Comparison of ENCODE assay signal across 14 cellular contexts in the genomic region with DNA sequence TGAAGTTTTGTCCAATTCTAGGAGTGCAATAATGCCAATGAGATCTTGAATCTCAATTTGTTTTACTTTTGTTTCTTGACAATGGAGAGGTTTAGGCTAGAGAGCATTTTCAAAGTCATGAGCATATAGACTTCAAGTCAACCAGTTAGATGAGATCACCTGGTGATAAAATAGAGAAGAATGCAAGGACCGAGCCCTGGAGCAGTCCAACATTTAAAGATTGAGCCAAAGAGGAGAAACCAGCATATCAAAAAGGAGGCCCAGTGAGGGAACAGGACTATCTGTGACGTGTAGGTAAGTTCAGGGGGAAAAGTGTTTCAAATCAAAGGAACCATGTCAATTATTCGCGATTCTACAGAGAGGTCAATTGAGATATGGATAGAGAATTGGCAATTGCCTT. TPM values are rescaled to one million over a fixed set of nuclear protein-coding genes. Genes with fewer than 3 reads are reported as not detected.
A peak's percentile ranks its signal among the peaks of the same experiment; 100 is the strongest.
DNase-seq lines count a peak whose midpoint lies in the region; ATAC-seq and TF ChIP-seq lines count a peak whose summit lies in the region.
"Had no signal": no experiment of that assay in that cellular context is flagged by ENCODE, and none has a peak within 500 bp of the region (broad histone marks: within the 10 kb centered on the region; RNA-seq: fewer than 3 reads in every experiment).

No MANE protein-coding gene starts in this region.

- H3K27me3 ChIP-seq in CD8-positive, alpha-beta memory T cell (ENCODE audit: insufficient read depth, low read length, poor library complexity, severe bottlenecking) = no peaks in the 10 kb centered on the region
- H3K27me3 ChIP-seq in GM23338 (ENCODE audit: insufficient read depth) (0 out of 2 replicates have a peak, but pooled peaks cover 7% of the 10 kb centered on the region), lower lobe of right lung (ENCODE audit: low read depth) (no peaks in the 10 kb centered on the region)

- H3K4me1 Mint-ChIP-seq in CD8-positive, alpha-beta memory T cell = peaks cover 25 to 35% (median 28%) of the 10 kb centered on the region in 3 donors
- H3K4me1 Mint-ChIP-seq in GM23338 (peaks cover 38% of the 10 kb centered on the region), nephron (peaks cover 21% of the 10 kb centered on the region)
- H3K4me1 Mint-ChIP-seq in activated T-helper 1 cell treated with anti-CD3 and anti-CD28 coated beads, Interleukin-12 subunit alpha, Interleukin-12 subunit beta, Interleukin-2, Interleukin-4 antibody, amounts not matched to agents 30 ng/mL and 10 ng/mL and 1 ng/mL, durations not matched to agents 14 hours and 24 hours and 36 hours (ENCODE audit: low read depth) = peaks cover 39% of the 10 kb centered on the region

- H3K4me3 ChIP-seq in CD8-positive, alpha-beta memory T cell (ENCODE audit: low read length) = no peak overlapping the region
- H3K4me3 ChIP-seq in GM23338 (no peak overlapping the region), lower lobe of right lung (no peak overlapping the region)

- H3K36me3 ChIP-seq in CD8-positive, alpha-beta memory T cell (ENCODE audit: insufficient read depth, low read length) = no peaks in the 10 kb centered on the region
- no peaks in the 10 kb centered on the region for H3K36me3 ChIP-seq in GM23338 (ENCODE audit: insufficient read depth)
- no peaks in the 10 kb centered on the region for H3K36me3 ChIP-seq in lower lobe of right lung
- H3K36me3 ChIP-seq: WERI-Rb-1 had no signal

- intact Hi-C loops in activated T-helper 1 cell treated with anti-CD3 and anti-CD28 coated beads, Interleukin-12 subunit alpha, Interleukin-12 subunit beta, Interleukin-2, Interleukin-4 antibody, amounts not matched to agents 30 ng/mL and 10 ng/mL and 1 ng/mL, durations not matched to agents 14 hours and 24 hours and 36 hours (cut with micrococcal nuclease) = loop anchor here (5.0 to 10.0 kb wide), 7 partner anchors 105 to 1362 kb away; a partner anchor contains a TSS
- intact Hi-C loops in lower lobe of right lung (cut with DNase I) = loop anchor here (10.0 kb wide), 1 partner anchor 198 kb away; no protein-coding TSS in a partner anchor

- no peaks in the 10 kb centered on the region for H3F3A ChIP-seq in GM23338 (replicated peaks; ENCODE audit: low read depth)

- H3K4me2 ChIP-seq in GM23338 = peak overlapping the region; percentile 83; the same call in 1 of the 2 replicates

- no peaks in the 10 kb centered on the region for H3K9me2 ChIP-seq in GM23338 (ENCODE audit: insufficient read depth)

- TF ChIP-seq CTCF in GM23338 (conservative IDR thresholded peaks at IDR 0.05; ENCODE audit: low read depth in 2 of 2) (no peak), nephron (IDR thresholded peaks at IDR 0.05; ENCODE audit: unreplicated experiment in 3 of 3) (no peak), lower lobe of right lung (IDR thresholded peaks at IDR 0.05) (no peak)

- H4K20me1 ChIP-seq in GM23338 (replicated peaks; ENCODE audit: insufficient read depth) = peaks cover 15% of the 10 kb centered on the region

- POLR2A ChIA-PET in CD8-positive, alpha-beta memory T cell (lab: Charles Lee) = no interaction called here

- peaks cover 2 to 12% of the 10 kb centered on the region in 2 donors for H3K27me3 Mint-ChIP-seq in CD8-positive, alpha-beta memory T cell
- H3K27me3 Mint-ChIP-seq in GM23338 (ENCODE audit: insufficient read depth, low read depth, poor library complexity) (peaks cover 11% of the 10 kb centered on the region), nephron (ENCODE audit: low read depth) (peaks cover 1% of the 10 kb centered on the region)
- H3K27me3 Mint-ChIP-seq in activated T-helper 1 cell treated with anti-CD3 and anti-CD28 coated beads, Interleukin-12 subunit alpha, Interleukin-12 subunit beta, Interleukin-2, Interleukin-4 antibody, amounts not matched to agents 30 ng/mL and 10 ng/mL and 1 ng/mL, durations not matched to agents 14 hours and 24 hours and 36 hours (ENCODE audit: insufficient read depth) = peaks cover 10% of the 10 kb centered on the region

- no peak overlapping the region for H2AFZ ChIP-seq in GM23338

- ATAC-seq in GM23338 = no peak
- ATAC-seq in lower lobe of right lung = no peak

- peaks cover 25% of the 10 kb centered on the region for H3K4me1 ChIP-seq in CD8-positive, alpha-beta memory T cell (ENCODE audit: insufficient read depth, low read length)
- H3K4me1 ChIP-seq in GM23338 (ENCODE audit: insufficient read depth) = peaks cover 40% of the 10 kb centered on the region
- H3K4me1 ChIP-seq in lower lobe of right lung = peaks cover 25% of the 10 kb centered on the region

- peaks cover 0 to 9% (median 0%) of the 10 kb centered on the region in 3 donors for H3K36me3 Mint-ChIP-seq in CD8-positive, alpha-beta memory T cell
- H3K36me3 Mint-ChIP-seq in GM23338 (ENCODE audit: low read depth) (no peaks in the 10 kb centered on the region), nephron (ENCODE audit: low read depth) (no peaks in the 10 kb centered on the region)
- H3K36me3 Mint-ChIP-seq in activated T-helper 1 cell treated with anti-CD3 and anti-CD28 coated beads, Interleukin-12 subunit alpha, Interleukin-12 subunit beta, Interleukin-2, Interleukin-4 antibody, amounts not matched to agents 30 ng/mL and 10 ng/mL and 1 ng/mL, durations not matched to agents 14 hours and 24 hours and 36 hours (ENCODE audit: low read depth) = peaks cover 5% of the 10 kb centered on the region

- CTCF ChIA-PET in CD8-positive, alpha-beta memory T cell (lab: Charles Lee) = no interaction called here

- H3K27ac ChIP-seq in CD8-positive, alpha-beta memory T cell (ENCODE audit: low read depth, low read length) = no peak overlapping the region
- H3K27ac ChIP-seq in GM23338 (ENCODE audit: low read depth) (no peak overlapping the region), lower lobe of right lung (no peak overlapping the region)
- H3K27ac ChIP-seq: WERI-Rb-1 had no signal

- no peaks in the 10 kb centered on the region for H3K9me3 ChIP-seq in CD8-positive, alpha-beta memory T cell (ENCODE audit: low read length)
- no peaks in the 10 kb centered on the region for H3K9me3 ChIP-seq in lower lobe of right lung

- DNase-seq in CD8-positive, alpha-beta memory T cell = no peak
- DNase-seq in GM23338 (ENCODE audit: low spot score) (no peak), COR-L47 (lab: John Stamatoyannopoulos, UW) (no peak), hippocampal formation (lab: John Stamatoyannopoulos, UW) (no peak), lower lobe of right lung (no peak)
- DNase-seq in activated T-helper 1 cell treated with anti-CD3 and anti-CD28 coated beads, Interleukin-12 subunit alpha, Interleukin-12 subunit beta, Interleukin-2, Interleukin-4 antibody, amounts not matched to agents 30 ng/mL and 10 ng/mL and 1 ng/mL, durations not matched to agents 14 hours and 24 hours and 36 hours (ENCODE audit: low spot score) = no peak
- DNase-seq: activated CD4-positive, alpha-beta memory T cell treated with anti-CD3 and anti-CD28 coated beads, Interleukin-2, amount 10 ng/mL, durations not matched to agents 7 days and 5 days; activated T-cell treated with anti-CD3 and anti-CD28 coated beads, Interleukin-2, amount 50 U/mL, for 48 hours; caudate nucleus; NCI-H2227 treated with DMSO at 0.1 percent for 48 hours; stimulated activated CD4-positive, alpha-beta T cell treated with anti-CD3 and anti-CD28 coated beads, Interleukin-2, amount 100 ng/mL, for 24 hours; SW 1271; WERI-Rb-1 had no signal

- H3K27ac Mint-ChIP-seq in CD8-positive, alpha-beta memory T cell = no peak overlapping the region
- no peak overlapping the region for H3K27ac Mint-ChIP-seq in GM23338
- H3K27ac Mint-ChIP-seq in activated T-helper 1 cell treated with anti-CD3 and anti-CD28 coated beads, Interleukin-12 subunit alpha, Interleukin-12 subunit beta, Interleukin-2, Interleukin-4 antibody, amounts not matched to agents 30 ng/mL and 10 ng/mL and 1 ng/mL, durations not matched to agents 14 hours and 24 hours and 36 hours = no peak overlapping the region
- no peak overlapping the region for H3K27ac Mint-ChIP-seq in nephron
- H3K27ac Mint-ChIP-seq: activated CD4-positive, alpha-beta memory T cell treated with anti-CD3 and anti-CD28 coated beads, Interleukin-2, amount 10 ng/mL, durations not matched to agents 7 days and 5 days had no signal

- H3K9me3 Mint-ChIP-seq in CD8-positive, alpha-beta memory T cell = no peaks in the 10 kb centered on the region
- no peaks in the 10 kb centered on the region for H3K9me3 Mint-ChIP-seq in GM23338
- H3K9me3 Mint-ChIP-seq in activated T-helper 1 cell treated with anti-CD3 and anti-CD28 coated beads, Interleukin-12 subunit alpha, Interleukin-12 subunit beta, Interleukin-2, Interleukin-4 antibody, amounts not matched to agents 30 ng/mL and 10 ng/mL and 1 ng/mL, durations not matched to agents 14 hours and 24 hours and 36 hours = no peaks in the 10 kb centered on the region
- no peaks in the 10 kb centered on the region for H3K9me3 Mint-ChIP-seq in nephron

- H3K79me2 ChIP-seq in GM23338 (replicated peaks; ENCODE audit: insufficient read depth) = peaks cover 26% of the 10 kb centered on the region

- peak overlapping the region in 6 of 7 donors; percentile 4 to 72 (median 26) for H3K4me3 Mint-ChIP-seq in CD8-positive, alpha-beta memory T cell
- H3K4me3 Mint-ChIP-seq in GM23338 (no peak overlapping the region), nephron (peak overlapping the region; percentile 40 to 71 (median 68))
- H3K4me3 Mint-ChIP-seq in activated T-helper 1 cell treated with anti-CD3 and anti-CD28 coated beads, Interleukin-12 subunit alpha, Interleukin-12 subunit beta, Interleukin-2, Interleukin-4 antibody, amounts not matched to agents 30 ng/mL and 10 ng/mL and 1 ng/mL, durations not matched to agents 14 hours and 24 hours and 36 hours = peak overlapping the region; percentile 41
- H3K4me3 Mint-ChIP-seq: activated CD4-positive, alpha-beta memory T cell treated with anti-CD3 and anti-CD28 coated beads, Interleukin-2, amount 10 ng/mL, durations not matched to agents 7 days and 5 days had no signal

TF ChIP-seq in GM23338, 12 proteins besides CTCF, POLR2A, EP300 and RAD21 (continues in another document):
- TF ChIP-seq EZH2phosphoT487 (IDR thresholded peaks at IDR 0.05; ENCODE audit: unreplicated experiment) (no peak), JUNB (IDR thresholded peaks at IDR 0.05; ENCODE audit: unreplicated experiment) (no peak)

RNA-seq across cellular contexts. Expression of a gene that starts 1.7 kb away (rescaled TPM):
- total RNA-seq in CD8-positive, alpha-beta memory T cell = 10 to 100 TPM; 25.5 to 30.2 TPM
- polyA plus RNA-seq in CD8-positive, alpha-beta memory T cell = 127 TPM
- total RNA-seq in GM23338 (2014; rRNA removed; shearing (Covaris generic)) = 20.0 and 32.1 TPM in 2 replicates
- 23.3 and 30.7 TPM in 2 replicates for polyA plus RNA-seq in GM23338 (2016; fragmentation: Nextera tagmentation; extraction: Ambion mirVana)
- 26.4 and 26.8 TPM in 2 replicates for total RNA-seq in activated T-helper 1 cell treated with anti-CD3 and anti-CD28 coated beads, Interleukin-12 subunit alpha, Interleukin-12 subunit beta, Interleukin-2, Interleukin-4 antibody, amounts not matched to agents 30 ng/mL and 10 ng/mL and 1 ng/mL, durations not matched to agents 14 hours and 24 hours and 36 hours
- total RNA-seq in lower lobe of right lung = 73.1 TPM
